ENCODE assay signal across 11 cellular contexts in genomic region chr6:24923885-24924401, GRCh38. TPM values are rescaled to one million over a fixed set of nuclear protein-coding genes. Genes with fewer than 3 reads are reported as not detected.
DNase-seq lines count a peak whose midpoint lies in the region; ATAC-seq lines count a peak whose summit lies in the region.
"Had no signal": no experiment of that assay in that cellular context is flagged by ENCODE, and none has a peak within 500 bp of the region (broad histone marks: within the 10 kb centered on the region; RNA-seq: fewer than 3 reads in every experiment).

No MANE protein-coding gene starts in this region.

- H3K36me3 Mint-ChIP-seq in CD4-positive, CD25-positive, alpha-beta regulatory T cell: peaks cover 58% of the 10 kb centered on the region
- H3K36me3 Mint-ChIP-seq in activated naive CD4-positive, alpha-beta T cell treated with anti-CD3 and anti-CD28 coated beads, Interleukin-2, amount 50 U/mL, for 24 hours: peaks cover 4% of the 10 kb centered on the region
- H3K36me3 Mint-ChIP-seq in naive B cell: peaks cover 23 to 44% of the 10 kb centered on the region in 2 donors

- peak overlapping the region; percentile 91 for H3K4me3 ChIP-seq in CD4-positive, CD25-positive, alpha-beta regulatory T cell (ENCODE audit: low read depth, low read length)
- H3K4me3 ChIP-seq in HUES64 (ENCODE audit: low read length): no peak overlapping the region
- H3K4me3 ChIP-seq: MG63, Peyer's patch had no signal

- DNase-seq in CD4-positive, CD25-positive, alpha-beta regulatory T cell: no peak
- DNase-seq in naive B cell (no peak), superior temporal gyrus (ENCODE audit: extremely low spot score) (no peak), NCI-H2029 (lab: John Stamatoyannopoulos, UW) (no peak)
- DNase-seq: COR-L47, MG63, NCI-H2171 treated with DMSO at 0.1 percent for 48 hours, Peyer's patch had no signal

- H3K36me3 ChIP-seq in CD4-positive, CD25-positive, alpha-beta regulatory T cell (ENCODE audit: control insufficient read depth, insufficient read depth, low read length): peaks cover 63% of the 10 kb centered on the region
- H3K36me3 ChIP-seq in HUES64 (ENCODE audit: insufficient read depth, low read length): no peaks in the 10 kb centered on the region
- H3K36me3 ChIP-seq: MG63, Peyer's patch had no signal

- WGBS in HUES64: 30% methylated on average over 8 of the region's 8 CpGs

- no peaks in the 10 kb centered on the region for H3K27me3 Mint-ChIP-seq in CD4-positive, CD25-positive, alpha-beta regulatory T cell
- no peaks in the 10 kb centered on the region for H3K27me3 Mint-ChIP-seq in activated naive CD4-positive, alpha-beta T cell treated with anti-CD3 and anti-CD28 coated beads, Interleukin-2, amount 50 U/mL, for 24 hours
- H3K27me3 Mint-ChIP-seq in naive B cell: no peaks in the 10 kb centered on the region

- peaks cover 0 to 6% (median 0%) of the 10 kb centered on the region in 7 donors for H3K9me3 Mint-ChIP-seq in CD4-positive, CD25-positive, alpha-beta regulatory T cell
- peaks cover 5% of the 10 kb centered on the region for H3K9me3 Mint-ChIP-seq in activated naive CD4-positive, alpha-beta T cell treated with anti-CD3 and anti-CD28 coated beads, Interleukin-2, amount 50 U/mL, for 24 hours
- H3K9me3 Mint-ChIP-seq in naive B cell: peaks cover 0 to 5% (median 0%) of the 10 kb centered on the region in 7 donors

- H3K9me3 ChIP-seq in CD4-positive, CD25-positive, alpha-beta regulatory T cell (ENCODE audit: control insufficient read depth in 2 of 2, low read length in 2 of 2): no peaks in the 10 kb centered on the region
- no peaks in the 10 kb centered on the region for H3K9me3 ChIP-seq in HUES64 (ENCODE audit: insufficient read depth, low read depth, low read length)
- H3K9me3 ChIP-seq: MG63, Peyer's patch had no signal

- no peaks in the 10 kb centered on the region for H3K27me3 ChIP-seq in CD4-positive, CD25-positive, alpha-beta regulatory T cell (ENCODE audit: control insufficient read depth, insufficient read depth, low read length)
- no peaks in the 10 kb centered on the region for H3K27me3 ChIP-seq in HUES64 (ENCODE audit: insufficient read depth, low read length)
- H3K27me3 ChIP-seq: MG63, Peyer's patch had no signal

- ATAC-seq in CD4-positive, CD25-positive, alpha-beta regulatory T cell (ENCODE audit: low read depth in 2 of 2): no peak
- ATAC-seq in naive B cell (ENCODE audit: low read depth in 2 of 2) (no peak), HG02759 (IDR thresholded peaks at IDR 0.05; ENCODE audit: unreplicated experiment) (no peak)

- peak overlapping the region; percentile 67 to 100 (median 88) for H3K4me3 Mint-ChIP-seq in CD4-positive, CD25-positive, alpha-beta regulatory T cell
- peak overlapping the region; percentile 84 for H3K4me3 Mint-ChIP-seq in activated naive CD4-positive, alpha-beta T cell treated with anti-CD3 and anti-CD28 coated beads, Interleukin-2, amount 50 U/mL, for 24 hours
- peak overlapping the region; percentile 7 to 98 (median 51) for H3K4me3 Mint-ChIP-seq in naive B cell

- H3K27ac Mint-ChIP-seq in CD4-positive, CD25-positive, alpha-beta regulatory T cell: peak overlapping the region; percentile 79 to 96 (median 89)
- peak overlapping the region; percentile 97 for H3K27ac Mint-ChIP-seq in activated naive CD4-positive, alpha-beta T cell treated with anti-CD3 and anti-CD28 coated beads, Interleukin-2, amount 50 U/mL, for 24 hours
- H3K27ac Mint-ChIP-seq in naive B cell: peak overlapping the region in 5 of 6 donors; percentile 29 to 91 (median 88)

- H3K9ac ChIP-seq in HUES64 (ENCODE audit: low read depth, low read length): no peak overlapping the region

- H3K27ac ChIP-seq in CD4-positive, CD25-positive, alpha-beta regulatory T cell (ENCODE audit: insufficient read depth, low read length, poor library complexity, severe bottlenecking): peak overlapping the region; percentile 85
- peak overlapping the region; percentile 66; the same call in 1 of the 2 replicates for H3K27ac ChIP-seq in HUES64 (ENCODE audit: low read depth, low read length)
- H3K27ac ChIP-seq: Peyer's patch had no signal

- peaks cover 90% of the 10 kb centered on the region for H3K4me1 ChIP-seq in CD4-positive, CD25-positive, alpha-beta regulatory T cell (ENCODE audit: control insufficient read depth, insufficient read depth, low read length, poor library complexity, severe bottlenecking)
- peaks cover 44% of the 10 kb centered on the region for H3K4me1 ChIP-seq in HUES64 (ENCODE audit: insufficient read depth, low read length)

- H3K4me1 Mint-ChIP-seq in CD4-positive, CD25-positive, alpha-beta regulatory T cell: peaks cover 56 to 89% (median 69%) of the 10 kb centered on the region in 4 donors
- peaks cover 83% of the 10 kb centered on the region for H3K4me1 Mint-ChIP-seq in activated naive CD4-positive, alpha-beta T cell treated with anti-CD3 and anti-CD28 coated beads, Interleukin-2, amount 50 U/mL, for 24 hours
- H3K4me1 Mint-ChIP-seq in naive B cell: peaks cover 65 to 95% (median 83%) of the 10 kb centered on the region in 3 donors

RNA-seq across cellular contexts. Expression of gene RIPOR2, which starts 11.8 kb away (rescaled TPM):
- 364 TPM for total RNA-seq in CD4-positive, CD25-positive, alpha-beta regulatory T cell
- polyA plus RNA-seq in CD4-positive, CD25-positive, alpha-beta regulatory T cell: 100 to 1,000 TPM; 320 to 435 (median 407) TPM
- polyA plus RNA-seq in HUES64 (2013, experiment 1 of 2): 8.8 TPM
- 8.8 TPM for polyA plus RNA-seq in HUES64 (2013, experiment 2 of 2)
- 100 to 1,000 TPM; 464 to 666 (median 484) TPM for polyA plus RNA-seq in naive B cell (ENCODE audit: low read depth in 6 of 6)
